In the genomic region with DNA sequence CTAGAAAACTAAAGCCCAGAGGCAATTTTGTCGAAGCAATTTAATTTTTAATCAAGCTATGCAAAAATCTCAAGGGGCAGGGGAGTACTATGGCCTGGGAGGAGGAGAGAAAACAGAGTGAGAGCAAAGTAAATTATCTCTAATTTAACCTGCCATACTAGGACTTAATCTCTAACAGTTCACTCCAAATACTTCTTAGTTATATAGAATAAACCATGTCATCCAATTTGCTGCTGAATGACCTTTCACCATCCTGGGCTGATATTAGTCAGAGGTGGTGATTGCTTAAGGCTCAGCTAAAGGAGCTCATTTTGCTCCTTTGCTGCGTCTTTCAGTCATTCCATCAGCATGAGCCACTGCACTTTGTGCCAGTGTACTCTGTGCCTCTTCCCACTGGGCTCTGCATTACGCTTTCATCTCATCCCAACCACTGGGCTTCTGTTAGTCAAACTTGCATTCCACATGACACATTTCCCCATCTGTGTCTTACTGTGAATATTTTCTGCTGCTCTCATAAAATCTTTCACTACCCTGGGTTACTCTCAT, we compare ENCODE assay signal across 8 cellular contexts.
DNase-seq lines count a peak whose midpoint lies in the region; ATAC-seq, FAIRE-seq and TF ChIP-seq lines count a peak whose summit lies in the region.

No MANE protein-coding gene starts in this region.

- no peaks in the 10 kb centered on the region for H3K9me3 ChIP-seq in kidney (ENCODE audit: control insufficient read depth in 1 of 2, low read length in 2 of 2)

- ATAC-seq in HG03442 (IDR thresholded peaks at IDR 0.05; ENCODE audit: unreplicated experiment) = no peak

- H3K4me1 ChIP-seq in kidney (ENCODE audit: control insufficient read depth in 1 of 2, insufficient read depth in 1 of 2, low read depth in 1 of 2, low read length in 2 of 2) = no peaks in the 10 kb centered on the region

- H3K36me3 ChIP-seq in kidney (ENCODE audit: control insufficient read depth in 1 of 2, insufficient read depth in 2 of 2, low read length in 2 of 2) = no peaks in the 10 kb centered on the region

- TF ChIP-seq CTCF in astrocyte of the spinal cord (IDR thresholded peaks at IDR 0.05; ENCODE audit: low read depth, low read length) (no peak), kidney (IDR thresholded peaks at IDR 0.05; ENCODE audit: borderline replicate concordance, extremely low read depth, insufficient read depth) (no peak)

- FAIRE-seq in kidney (lab: Jason Lieb, UNC) = no peak

- DNase-seq in HS-5 (ENCODE audit: low read depth) = peak; percentile 96
- DNase-seq in astrocyte of the spinal cord (ENCODE audit: low read depth, low spot score) = peak; percentile 99
- peak; percentile 34 for DNase-seq in iPS-NIHi7 (ENCODE audit: extremely low spot score)
- DNase-seq in NCI-H774 (lab: John Stamatoyannopoulos, UW) = no peak
- no peak for DNase-seq in kidney
- no peak for DNase-seq in cerebellar nuclear complex (lab: John Stamatoyannopoulos, UW)

- intact Hi-C loops in kidney (cut with DNase I) = no loop called here

- in situ Hi-C loops in astrocyte of the spinal cord (cut with HindIII; ENCODE audit: low sequenced_read_pairs) = no loop called here

- peak overlapping the region; percentile 61 for H3K27ac ChIP-seq in temporal lobe (ENCODE audit: low read depth, low read length)
- no peak overlapping the region for H3K27ac ChIP-seq in kidney (ENCODE audit: low read depth in 2 of 2, low read length in 2 of 2)

- no peak overlapping the region for H3K4me3 ChIP-seq in astrocyte of the spinal cord (ENCODE audit: low read depth, low read length)
- no peak overlapping the region for H3K4me3 ChIP-seq in kidney (ENCODE audit: low read length in 2 of 2)

- no peak overlapping the region for H3K9ac ChIP-seq in kidney (ENCODE audit: low read length in 2 of 2)

Comparison
In these comparisons a context has a peak if more than half of its experiments do, and no peak if none do; other contexts are left out.
1. DNase-seq: peak in HS-5 (single experiment), astrocyte of the spinal cord (single experiment) and iPS-NIHi7 (single experiment); none in NCI-H774 (single experiment), kidney (single experiment) and cerebellar nuclear complex (0 of 2).